ENCODE assay signal across 27 cellular contexts in genomic region chr2:201923991-201924390, GRCh38.
"Had no signal": no experiment of that assay in that cellular context is flagged by ENCODE, and none has a peak within 500 bp of the region (broad histone marks: within the 10 kb centered on the region; RNA-seq: fewer than 3 reads in every experiment).

No MANE protein-coding gene starts in this region.

- H3K4me3 Mint-ChIP-seq: activated B cell treated with CpG ODN at 0.5 μM for 24 hours; activated CD4-positive, alpha-beta memory T cell treated with anti-CD3 and anti-CD28 coated beads, Interleukin-2, amount 10 ng/mL, durations not matched to agents 7 days and 5 days; activated CD8-positive, alpha-beta memory T cell treated with anti-CD3 and anti-CD28 coated beads, Interleukin-2, amount 10 ng/mL, durations not matched to agents 7 days and 5 days; activated naive CD4-positive, alpha-beta T cell treated with anti-CD3 and anti-CD28 coated beads, Interleukin-2, amount 10 ng/mL, durations not matched to agents 7 days and 5 days; activated naive CD8-positive, alpha-beta T cell; activated naive CD8-positive, alpha-beta T cell treated with anti-CD3 and anti-CD28 coated beads, Interleukin-2, amount 50 U/mL, for 24 hours; central memory CD8-positive, alpha-beta T cell; T-helper 2 cell treated with Interferon-gamma antibody and Interleukin-4, amounts not matched to agents 5 μg/mL and 100 μg/mL, for 36 hours had no signal

- H3K9me3 Mint-ChIP-seq: activated B cell treated with CpG ODN at 0.5 μM for 24 hours; activated CD4-positive, alpha-beta memory T cell treated with anti-CD3 and anti-CD28 coated beads, Interleukin-2, amount 10 ng/mL, durations not matched to agents 7 days and 5 days; central memory CD8-positive, alpha-beta T cell; T-helper 2 cell treated with Interferon-gamma antibody and Interleukin-4, amounts not matched to agents 5 μg/mL and 100 μg/mL, for 36 hours had no signal

- H3K27me3 ChIP-seq: brain microvascular endothelial cell, SJCRH30 had no signal

- H3K36me3 ChIP-seq: brain microvascular endothelial cell, SJCRH30 had no signal

- H3K4me3 ChIP-seq: SJCRH30, SK-N-MC had no signal

- H3K27ac ChIP-seq: brain microvascular endothelial cell, SK-N-MC had no signal

- DNase-seq: activated B cell treated with CpG ODN at 0.5 μM for 24 hours; activated CD4-positive, alpha-beta memory T cell treated with anti-CD3 and anti-CD28 coated beads, Interleukin-2, amount 10 ng/mL, durations not matched to agents 7 days and 5 days; activated CD4-positive, alpha-beta T cell treated with anti-CD3 and anti-CD28 coated beads for 4 hours; activated CD4-positive, CD25-positive, alpha-beta regulatory T cell treated with anti-CD3 and anti-CD28 coated beads, Interleukin-2, amount 50 U/mL, for 72 hours; activated CD8-positive, alpha-beta memory T cell treated with anti-CD3 and anti-CD28 coated beads for 24 hours; activated CD8-positive, alpha-beta memory T cell treated with anti-CD3 and anti-CD28 coated beads, Interleukin-2, amount 10 ng/mL, durations not matched to agents 7 days and 5 days; activated CD8-positive, alpha-beta memory T cell treated with anti-CD3 and anti-CD28 coated beads, Interleukin-2, amount 50 U/mL, for 48 hours; activated effector memory CD4-positive, alpha-beta T cell treated with Interleukin-2 at 50 U/mL for 16 hours; activated naive CD4-positive, alpha-beta T cell treated with anti-CD3 and anti-CD28 coated beads, Interleukin-2, amount 10 ng/mL, durations not matched to agents 7 days and 5 days; activated naive CD8-positive, alpha-beta T cell treated with anti-CD3 and anti-CD28 coated beads, Interleukin-2, amount 50 U/mL, for 24 hours; activated T-cell treated with anti-CD3 and anti-CD28 coated beads, Interleukin-2, amount 50 U/mL, for 48 hours; anterior cingulate cortex; brain microvascular endothelial cell; NCI-H1105; NCI-H1436; NCI-H1694 treated with DMSO at 0.1 percent for 48 hours; NCI-H2029; NCI-H345; NCI-H524 treated with DMSO at 0.1 percent for 48 hours; NCI-H748 treated with DMSO at 0.1 percent for 48 hours; SHP77; SJCRH30 had no signal

- ATAC-seq: activated CD8-positive, alpha-beta memory T cell treated with anti-CD3 and anti-CD28 coated beads, Interleukin-2, amount 10 ng/mL, durations not matched to agents 7 days and 5 days; activated naive CD8-positive, alpha-beta T cell treated with anti-CD3 and anti-CD28 coated beads, Interleukin-2, amount 50 U/mL, for 24 hours; Panc1 had no signal

- H3K4me1 Mint-ChIP-seq: activated B cell treated with CpG ODN at 0.5 μM for 24 hours; activated CD4-positive, alpha-beta memory T cell treated with anti-CD3 and anti-CD28 coated beads, Interleukin-2, amount 10 ng/mL, durations not matched to agents 7 days and 5 days; activated CD8-positive, alpha-beta memory T cell treated with anti-CD3 and anti-CD28 coated beads, Interleukin-2, amount 10 ng/mL, durations not matched to agents 7 days and 5 days; activated naive CD4-positive, alpha-beta T cell treated with anti-CD3 and anti-CD28 coated beads, Interleukin-2, amount 10 ng/mL, durations not matched to agents 7 days and 5 days; activated naive CD8-positive, alpha-beta T cell treated with anti-CD3 and anti-CD28 coated beads, Interleukin-2, amount 50 U/mL, for 24 hours; central memory CD8-positive, alpha-beta T cell had no signal

- H3K27ac Mint-ChIP-seq: activated B cell treated with CpG ODN at 0.5 μM for 24 hours; activated CD4-positive, alpha-beta memory T cell treated with anti-CD3 and anti-CD28 coated beads, Interleukin-2, amount 10 ng/mL, durations not matched to agents 7 days and 5 days; activated CD8-positive, alpha-beta memory T cell treated with anti-CD3 and anti-CD28 coated beads, Interleukin-2, amount 10 ng/mL, durations not matched to agents 7 days and 5 days; activated naive CD4-positive, alpha-beta T cell treated with anti-CD3 and anti-CD28 coated beads, Interleukin-2, amount 10 ng/mL, durations not matched to agents 7 days and 5 days; activated naive CD8-positive, alpha-beta T cell; activated naive CD8-positive, alpha-beta T cell treated with anti-CD3 and anti-CD28 coated beads, Interleukin-2, amount 50 U/mL, for 24 hours; T-helper 2 cell treated with Interferon-gamma antibody and Interleukin-4, amounts not matched to agents 5 μg/mL and 100 μg/mL, for 36 hours had no signal

- H3K36me3 Mint-ChIP-seq: activated CD8-positive, alpha-beta memory T cell treated with anti-CD3 and anti-CD28 coated beads, Interleukin-2, amount 10 ng/mL, durations not matched to agents 7 days and 5 days; activated naive CD4-positive, alpha-beta T cell treated with anti-CD3 and anti-CD28 coated beads, Interleukin-2, amount 10 ng/mL, durations not matched to agents 7 days and 5 days had no signal
